ENCODE assay signal across 8 cellular contexts in the genomic region with DNA sequence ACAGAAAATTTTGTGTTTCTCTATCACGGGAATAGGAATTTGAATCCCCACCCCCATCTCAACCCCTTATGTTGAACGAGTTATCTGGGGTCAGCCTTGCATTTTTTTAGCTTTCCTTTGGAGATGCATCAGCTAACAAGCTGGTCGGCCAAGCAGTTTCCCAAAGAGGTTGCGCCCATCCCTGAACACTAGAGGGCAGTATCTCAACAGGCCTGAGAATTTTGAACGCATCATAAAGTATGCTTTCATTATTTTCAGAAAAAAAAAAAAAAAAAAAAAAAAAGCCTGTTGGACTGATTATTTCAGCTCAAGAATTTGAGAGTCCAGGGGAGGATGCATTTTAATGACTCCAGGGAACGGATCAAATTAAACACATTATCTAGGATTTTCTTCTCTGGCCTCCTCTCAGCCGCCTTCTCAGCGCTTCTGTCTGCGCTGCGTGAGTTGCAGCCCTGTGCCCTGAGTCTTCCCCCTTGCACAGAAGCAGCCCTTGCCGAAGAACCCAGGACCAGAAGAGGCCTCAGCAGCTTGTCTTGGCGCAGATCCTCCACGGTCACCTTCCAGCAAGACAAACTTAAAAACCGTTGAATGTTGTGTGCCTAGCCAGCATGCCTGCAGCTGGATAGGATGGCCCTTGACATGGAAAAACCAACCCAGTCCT.
DNase-seq lines count a peak whose midpoint lies in the region; ATAC-seq and TF ChIP-seq lines count a peak whose summit lies in the region.

No MANE protein-coding gene starts in this region.

- POLR2A ChIA-PET in OCI-LY7 (lab: Charles Lee) = interaction anchor here (0.6 to 0.7 kb wide), 5 partner anchors 17 to 726 kb away, joined by 3 to 7 read pairs (median 3); no protein-coding TSS in a partner anchor

- H3K27ac ChIP-seq in OCI-LY7 (ENCODE audit: low read depth, low read length, poor library complexity, severe bottlenecking) = no peak overlapping the region
- H3K27ac ChIP-seq in parathyroid adenoma = no peak overlapping the region
- no peak overlapping the region for H3K27ac ChIP-seq in urinary bladder (ENCODE audit: low read depth)

- intact Hi-C loops in OCI-LY7 (cut with micrococcal nuclease; ENCODE audit: unreplicated experiment) = loop anchor here (1.0 kb wide), 1 partner anchor 423 kb away; no protein-coding TSS in a partner anchor

- H3K79me2 ChIP-seq in OCI-LY7 (ENCODE audit: insufficient read depth, low read depth, low read length) = no peaks in the 10 kb centered on the region
- H3K79me2 ChIP-seq in parathyroid adenoma = no peaks in the 10 kb centered on the region

- H3K9ac ChIP-seq in parathyroid adenoma = no peak overlapping the region

- H4K20me1 ChIP-seq in OCI-LY7 (ENCODE audit: insufficient read depth, low read length) = no peaks in the 10 kb centered on the region

- 20% methylated on average over 14 of the region's 14 CpGs for WGBS in urinary bladder

- H3K9me2 ChIP-seq in OCI-LY7 (ENCODE audit: insufficient read depth, low read length) = no peaks in the 10 kb centered on the region

- H3K4me1 ChIP-seq in OCI-LY7 (ENCODE audit: insufficient read depth, low read length, poor library complexity, severe bottlenecking) = peaks cover 9% of the 10 kb centered on the region
- no peaks in the 10 kb centered on the region for H3K4me1 ChIP-seq in parathyroid adenoma
- H3K4me1 ChIP-seq in urinary bladder (ENCODE audit: insufficient read depth) = no peaks in the 10 kb centered on the region

- H3K4me2 ChIP-seq in OCI-LY7 (ENCODE audit: low read length) (no peak overlapping the region), parathyroid adenoma (ENCODE audit: low read length) (no peak overlapping the region)

- no peak overlapping the region for H2AFZ ChIP-seq in OCI-LY7 (ENCODE audit: low read length)
- H2AFZ ChIP-seq in parathyroid adenoma = no peak overlapping the region

- no peak overlapping the region for H3K4me3 ChIP-seq in OCI-LY7 (ENCODE audit: low read depth, low read length, poor library complexity, severe bottlenecking)
- no peak overlapping the region for H3K4me3 ChIP-seq in parathyroid adenoma (ENCODE audit: low read depth, low read length)
- peak overlapping the region; percentile 13 for H3K4me3 ChIP-seq in urinary bladder (ENCODE audit: low read depth, low read length)

- H3K36me3 ChIP-seq in OCI-LY7 (ENCODE audit: insufficient read depth, low read length) (no peaks in the 10 kb centered on the region), parathyroid adenoma (ENCODE audit: control insufficient read depth, insufficient read depth, low read length) (no peaks in the 10 kb centered on the region), urinary bladder (ENCODE audit: insufficient read depth) (no peaks in the 10 kb centered on the region)

- peak; percentile 90 for TF ChIP-seq CTCF in OCI-LY7 (conservative IDR thresholded peaks at IDR 0.05; ENCODE audit: low read length)
- TF ChIP-seq CTCF in parathyroid adenoma (IDR thresholded peaks at IDR 0.05) = peak; percentile 68

- no peaks in the 10 kb centered on the region for H3K27me3 ChIP-seq in parathyroid adenoma (ENCODE audit: control insufficient read depth, insufficient read depth, low read length)

- CTCF ChIA-PET in OCI-LY7 (lab: Charles Lee; ENCODE audit: unreplicated experiment) = interaction anchor here (1.4 kb wide), 1 partner anchor 24 kb away, joined by 3 read pairs; no protein-coding TSS in a partner anchor

- H3K9me3 ChIP-seq in OCI-LY7 (ENCODE audit: low read length) (no peaks in the 10 kb centered on the region), parathyroid adenoma (ENCODE audit: control insufficient read depth, low read length) (no peaks in the 10 kb centered on the region)

- no TSS peak for BruUV-seq in OCI-LY7 (replicated peaks; lab: Mats Ljungman, UMichigan)

- ATAC-seq in HG03469 (IDR thresholded peaks at IDR 0.05; ENCODE audit: unreplicated experiment) = no peak

- DNase-seq in EH (ENCODE audit: low read depth) (peak; percentile 56), HPDE6-E6E7 (ENCODE audit: extremely low spot score) (peak; percentile 32), OCI-LY7 (ENCODE audit: low spot score) (peak; percentile 61), germinal center (ENCODE audit: low spot score) (peak; percentile 56)
- DNase-seq in activated naive CD4-positive, alpha-beta T cell (lab: John Stamatoyannopoulos, UW) = peak; percentile 6 to 23 (median 8)

Comparison
In these comparisons a context has a peak if more than half of its experiments do, and no peak if none do; other contexts are left out.
1. DNase-seq: peak in every context shown above with its lines; median percentile 61 in OCI-LY7; 56 in EH; 56 in germinal center; 32 in HPDE6-E6E7; 8 in activated naive CD4-positive, alpha-beta T cell.